Comparison of ENCODE assay signal across 23 cellular contexts in genomic region chr17:51618485-51618884, GRCh38.
"Had no signal": no experiment of that assay in that cellular context is flagged by ENCODE, and none has a peak within 500 bp of the region (broad histone marks: within the 10 kb centered on the region; RNA-seq: fewer than 3 reads in every experiment).

No MANE protein-coding gene starts in this region.

- H3K9me3 Mint-ChIP-seq: memory B cell; naive thymus-derived CD4-positive, alpha-beta T cell; nephron progenitor cell; stimulated activated effector memory CD8-positive, alpha-beta T cell treated with anti-CD3 and anti-CD28 coated beads, Interleukin-12 subunit alpha, Interleukin-12 subunit beta, amount 100 ng/mL, for 72 hours; stimulated activated naive CD8-positive, alpha-beta T cell treated with anti-CD3 and anti-CD28 coated beads, Interleukin-15, Interleukin-2, amounts not matched to agents 100 ng/mL and 50 ng/mL, for 24 hours had no signal

- H3K4me3 Mint-ChIP-seq: memory B cell; naive thymus-derived CD4-positive, alpha-beta T cell; nephron progenitor cell; stimulated activated effector memory CD8-positive, alpha-beta T cell treated with anti-CD3 and anti-CD28 coated beads, Interleukin-12 subunit alpha, Interleukin-12 subunit beta, amount 100 ng/mL, for 72 hours; stimulated activated naive CD8-positive, alpha-beta T cell treated with anti-CD3 and anti-CD28 coated beads, Interleukin-15, Interleukin-2, amounts not matched to agents 100 ng/mL and 50 ng/mL, for 24 hours had no signal

- H3K4me1 Mint-ChIP-seq: memory B cell; nephron progenitor cell; stimulated activated effector memory CD8-positive, alpha-beta T cell treated with anti-CD3 and anti-CD28 coated beads, Interleukin-12 subunit alpha, Interleukin-12 subunit beta, amount 100 ng/mL, for 72 hours had no signal

- H3K9me3 ChIP-seq: heart right ventricle, left ventricle myocardium inferior, mucosa of descending colon, ovary, right atrium auricular region, right lobe of liver, suprapubic skin, thoracic aorta, tibial artery, upper lobe of right lung had no signal

- H3K27me3 ChIP-seq: ovary, right atrium auricular region, right lobe of liver, tibial artery had no signal

- H3K4me3 ChIP-seq: heart right ventricle, hepatocyte, left ventricle myocardium inferior, mucosa of descending colon, ovary, right atrium auricular region, right lobe of liver, skin epidermis, suprapubic skin, thoracic aorta, tibial artery, upper lobe of right lung had no signal

- H3K27ac ChIP-seq: heart right ventricle, hepatocyte, left ventricle myocardium inferior, ovary, right atrium auricular region, right lobe of liver, skin epidermis, suprapubic skin, thoracic aorta, tibial artery, upper lobe of right lung had no signal

- H3K36me3 Mint-ChIP-seq: memory B cell; stimulated activated effector memory CD8-positive, alpha-beta T cell treated with anti-CD3 and anti-CD28 coated beads, Interleukin-12 subunit alpha, Interleukin-12 subunit beta, amount 100 ng/mL, for 72 hours had no signal

- H2AFZ ChIP-seq: hepatocyte had no signal

- DNase-seq: heart right ventricle; islet precursor cell; left ventricle myocardium inferior; midbrain; mucosa of descending colon; naive thymus-derived CD4-positive, alpha-beta T cell; nephron progenitor cell; ovary; right lobe of liver; stimulated activated CD4-positive, alpha-beta T cell treated with anti-CD3 and anti-CD28 coated beads, Interleukin-4, amount 100 ng/mL, for 24 hours; stimulated activated naive CD4-positive, alpha-beta T cell; tibial artery; trophoblast cell; upper lobe of right lung had no signal

- H3K79me2 ChIP-seq: hepatocyte had no signal

- H3K4me2 ChIP-seq: hepatocyte had no signal

- H3K27ac Mint-ChIP-seq: memory B cell; naive thymus-derived CD4-positive, alpha-beta T cell; progenitor cell of endocrine pancreas; stimulated activated effector memory CD8-positive, alpha-beta T cell treated with anti-CD3 and anti-CD28 coated beads, Interleukin-12 subunit alpha, Interleukin-12 subunit beta, amount 100 ng/mL, for 72 hours; stimulated activated naive CD8-positive, alpha-beta T cell treated with anti-CD3 and anti-CD28 coated beads, Interleukin-15, Interleukin-2, amounts not matched to agents 100 ng/mL and 50 ng/mL, for 24 hours had no signal

- H3K4me1 ChIP-seq: heart right ventricle, left ventricle myocardium inferior, right atrium auricular region, right lobe of liver, suprapubic skin, tibial artery, upper lobe of right lung had no signal

- H3K36me3 ChIP-seq: heart right ventricle, left ventricle myocardium inferior, ovary, right atrium auricular region, right lobe of liver, suprapubic skin, thoracic aorta, tibial artery, upper lobe of right lung had no signal
